Comparison of ENCODE assay signal across 21 cellular contexts in genomic region chr20:46126440-46127056, GRCh38. TPM values are rescaled to one million over a fixed set of nuclear protein-coding genes. Genes with fewer than 3 reads are reported as not detected.
DNase-seq lines count a peak whose midpoint lies in the region; ATAC-seq, FAIRE-seq and TF ChIP-seq lines count a peak whose summit lies in the region.
"Had no signal": no experiment of that assay in that cellular context is flagged by ENCODE, and none has a peak within 500 bp of the region (broad histone marks: within the 10 kb centered on the region; RNA-seq: fewer than 3 reads in every experiment).

No MANE protein-coding gene starts in this region.

- peaks cover 8% of the 10 kb centered on the region for H3K79me1 ChIP-seq in trophoblast cell (ENCODE audit: low read length)

- TF ChIP-seq POLR2A in HepG2 (IDR thresholded peaks at IDR 0.05; ENCODE audit: insufficient read depth in 1 of 2, low read depth in 2 of 2, low read length in 2 of 2), result no peak
- no peak for TF ChIP-seq POLR2A in right lobe of liver (IDR thresholded peaks at IDR 0.05)
- 0 out of 2 replicates have a peak, but pooled peaks have one; percentile 36 for TF ChIP-seq POLR2A in GM12878 (IDR thresholded peaks at IDR 0.05; ENCODE audit: low read depth, low read length)
- TF ChIP-seq POLR2A in gastroesophageal sphincter (IDR thresholded peaks at IDR 0.05), result no peak

- no peak for TF ChIP-seq CTCF in HepG2 (CRISPR knock-in tag; IDR thresholded peaks at IDR 0.05)
- TF ChIP-seq CTCF in right lobe of liver (IDR thresholded peaks at IDR 0.05), result no peak
- no peak for TF ChIP-seq CTCF in GM12878 (IDR thresholded peaks at IDR 0.05 in 2 of 3, conservative IDR thresholded peaks at IDR 0.05 in 1 of 3; ENCODE audit: control insufficient read depth in 2 of 3, extremely low read depth in 1 of 3, insufficient read depth in 1 of 3, low read depth in 3 of 3, low read length in 3 of 3)
- no peak for TF ChIP-seq CTCF in gastroesophageal sphincter (IDR thresholded peaks at IDR 0.05)

- H2BK12ac ChIP-seq in trophoblast cell (ENCODE audit: low read length), result no peak overlapping the region

- H2AK5ac ChIP-seq in trophoblast cell (ENCODE audit: low read length), result no peak overlapping the region

- H3K23ac ChIP-seq in trophoblast cell (ENCODE audit: low read length), result no peak overlapping the region

- CTCF ChIA-PET in HepG2 (lab: Yijun Ruan, JAX; ENCODE audit: low intra/inter-chr PET ratio, low total read pairs) (no interaction called here), GM12878 (lab: Yijun Ruan, JAX) (interaction anchor here (0.7 kb wide), 1 partner anchor 222 kb away, joined by 3 read pairs; no protein-coding TSS in a partner anchor)

- H3K4me1 ChIP-seq in HepG2 (ENCODE audit: insufficient read depth, low read length) (peaks cover 20% of the 10 kb centered on the region), right lobe of liver (peaks cover 0 to 3% (median under 1%) of the 10 kb centered on the region in 4 donors), GM12878 (ENCODE audit: control insufficient read depth, insufficient read depth, low read length) (peaks cover 21% of the 10 kb centered on the region), trophoblast cell (ENCODE audit: control insufficient read depth in 1 of 2, insufficient read depth in 2 of 2, low read length in 2 of 2) (peaks cover 13 to 14% of the 10 kb centered on the region in 2 experiments), gastroesophageal sphincter (peaks cover 0 to 18% (median 3%) of the 10 kb centered on the region in 3 donors)
- H3K4me1 ChIP-seq: A549, Peyer's patch had no signal

- H3K4me3 ChIP-seq in HepG2 (replicated peaks in 1 of 3; ENCODE audit: insufficient read depth in 1 of 3, low read depth in 2 of 3, low read length in 3 of 3), result no peak overlapping the region
- H3K4me3 ChIP-seq in right lobe of liver, result no peak overlapping the region
- no peak overlapping the region for H3K4me3 ChIP-seq in GM12878
- no peak overlapping the region for H3K4me3 ChIP-seq in trophoblast cell (ENCODE audit: low read depth, low read length)
- H3K4me3 ChIP-seq in gastroesophageal sphincter, result no peak overlapping the region
- H3K4me3 ChIP-seq: A549, BLaER1, Peyer's patch had no signal

- H2BK5ac ChIP-seq in trophoblast cell (ENCODE audit: low read depth, low read length, poor library complexity), result no peak overlapping the region

- POLR2A ChIA-PET in HepG2 (lab: Yijun Ruan, JAX), result no interaction called here
- POLR2A ChIA-PET in GM12878 (lab: Charles Lee), result no interaction called here

- H3K4me2 ChIP-seq in HepG2 (ENCODE audit: low read depth, low read length), result no peak overlapping the region; the same call in 1 of the 2 replicates
- no peak overlapping the region for H3K4me2 ChIP-seq in GM12878 (ENCODE audit: control insufficient read depth, insufficient read depth)
- H3K4me2 ChIP-seq in trophoblast cell (ENCODE audit: low read length), result no peak overlapping the region
- H3K4me2 ChIP-seq: A549 had no signal

- H3K27ac ChIP-seq in HepG2 (ENCODE audit: extremely low read length, insufficient read depth, low read length) (no peak overlapping the region), right lobe of liver (no peak overlapping the region), GM12878 (ENCODE audit: control insufficient read depth, insufficient read depth) (no peak overlapping the region), trophoblast cell (ENCODE audit: low read depth, low read length) (no peak overlapping the region), gastroesophageal sphincter (no peak overlapping the region)
- H3K27ac ChIP-seq: A549, BLaER1, Peyer's patch had no signal

- RAD21 ChIA-PET in GM12878 (lab: Charles Lee; ENCODE audit: unreplicated experiment), result interaction anchor here (1.6 kb wide), 1 partner anchor 104 kb away, joined by 3 read pairs; no protein-coding TSS in a partner anchor

- H3K36me3 ChIP-seq in HepG2 (replicated peaks in 1 of 2; ENCODE audit: control insufficient read depth in 1 of 2, insufficient read depth in 2 of 2, low read length in 2 of 2) (no peaks in the 10 kb centered on the region), right lobe of liver (peaks cover 0 to 14% (median 1%) of the 10 kb centered on the region in 4 donors), GM12878 (ENCODE audit: control insufficient read depth in 2 of 2, insufficient read depth in 2 of 2, low read length in 1 of 2) (peaks cover 31 to 35% of the 10 kb centered on the region in 2 experiments), trophoblast cell (ENCODE audit: control insufficient read depth in 1 of 2, insufficient read depth in 2 of 2, low read length in 2 of 2) (no peaks in the 10 kb centered on the region), gastroesophageal sphincter (peaks cover 0 to 53% of the 10 kb centered on the region in 2 donors)
- H3K36me3 ChIP-seq: Peyer's patch had no signal

- H3K18ac ChIP-seq in trophoblast cell (ENCODE audit: low read length), result no peak overlapping the region

- intact Hi-C loops in HepG2 (cut with micrococcal nuclease; ENCODE audit: unreplicated experiment), result no loop called here
- intact Hi-C loops in right lobe of liver (cut with DNase I), result no loop called here
- intact Hi-C loops in GM12878 (cut with micrococcal nuclease; ENCODE audit: unreplicated experiment), result no loop called here

- BruUV-seq in HepG2 (replicated peaks; lab: Mats Ljungman, UMichigan) (no TSS peak), GM12878 (replicated peaks; lab: Mats Ljungman, UMichigan) (no TSS peak)

- in situ Hi-C loops in HepG2 (cut with HindIII; ENCODE audit: extremely low pct_ligation_motif_present, low pct_unique_long_range_greater_than_20kb) (no loop called here), GM12878 (cut with MboI) (no loop called here)

- H2BK120ac ChIP-seq in trophoblast cell (ENCODE audit: insufficient read depth, low read length, poor library complexity), result no peak overlapping the region

- H3K27me3 ChIP-seq in HepG2 (ENCODE audit: control insufficient read depth in 1 of 2, insufficient read depth in 2 of 2, low read length in 2 of 2) (peaks cover 6 to 52% of the 10 kb centered on the region in 2 experiments; a peak in 4 of 5 replicates), right lobe of liver (no peaks in the 10 kb centered on the region), GM12878 (replicated peaks in 1 of 2; ENCODE audit: control insufficient read depth in 2 of 2, insufficient read depth in 2 of 2, low read length in 1 of 2) (no peaks in the 10 kb centered on the region), trophoblast cell (ENCODE audit: insufficient read depth, low read length) (no peaks in the 10 kb centered on the region), gastroesophageal sphincter (peaks cover 26% of the 10 kb centered on the region)
- H3K27me3 ChIP-seq: BLaER1, Peyer's patch had no signal

- DNase-seq in HepG2 (ENCODE audit: low spot score) (peak; percentile 74), right lobe of liver (no peak), GM12878 (ENCODE audit: low read depth, low spot score) (no peak), trophoblast cell (no peak), GM19240 (ENCODE audit: insufficient read length, low spot score) (no peak)
- DNase-seq: CD4-positive, alpha-beta memory T cell; GF-D8; GOT3; KG1; NCI-H1417 treated with DMSO at 0.1 percent for 48 hours; NCI-H1930; NCI-H345; NCI-H524 treated with DMSO at 0.1 percent for 48 hours had no signal

- no peak for TF ChIP-seq RAD21 in HepG2 (CRISPR knock-in tag; IDR thresholded peaks at IDR 0.05)
- no peak for TF ChIP-seq RAD21 in GM12878 (IDR thresholded peaks at IDR 0.05; ENCODE audit: insufficient read depth, low read depth, low read length)

- no peak overlapping the region for H4K12ac ChIP-seq in trophoblast cell (ENCODE audit: low read depth, low read length)

- FAIRE-seq in HepG2 (lab: Jason Lieb, UNC), result peak; percentile 47
- no peak for FAIRE-seq in GM12878 (lab: Jason Lieb, UNC)
- FAIRE-seq: A549, GM19239 had no signal

- H4K8ac ChIP-seq in trophoblast cell (ENCODE audit: low read depth, low read length), result no peak overlapping the region

- TF ChIP-seq EP300 in HepG2 (IDR thresholded peaks at IDR 0.05; ENCODE audit: low read depth in 2 of 2, low read length in 2 of 2) (peak in 1 of 2 experiments; percentile 37; a peak in 1 of 4 replicates), HepG2 (CRISPR knock-in tag; IDR thresholded peaks at IDR 0.05; ENCODE audit: borderline replicate concordance) (no peak), GM12878 (IDR thresholded peaks at IDR 0.05; ENCODE audit: borderline replicate concordance in 1 of 2, control insufficient read depth in 1 of 2, low read depth in 2 of 2, low read length in 2 of 2) (no peak), gastroesophageal sphincter (IDR thresholded peaks at IDR 0.05) (no peak)

- no peak overlapping the region for H4K91ac ChIP-seq in trophoblast cell (ENCODE audit: low read depth, low read length)

- SMC1A ChIA-PET in GM12878 (lab: Charles Lee; ENCODE audit: uncharacterized antibody, unreplicated experiment), result no interaction called here

- no peak overlapping the region for H3K14ac ChIP-seq in trophoblast cell (ENCODE audit: low read length)

- no peaks in the 10 kb centered on the region for H3K79me2 ChIP-seq in HepG2 (ENCODE audit: insufficient read depth, low read length)
- peaks cover 21% of the 10 kb centered on the region for H3K79me2 ChIP-seq in GM12878 (ENCODE audit: control insufficient read depth, insufficient read depth, low read length)
- H3K79me2 ChIP-seq in trophoblast cell (ENCODE audit: control insufficient read depth, insufficient read depth, low read length, poor library complexity), result peaks cover 3% of the 10 kb centered on the region

- ATAC-seq in HepG2, result peak; percentile 56
- no peak for ATAC-seq in right lobe of liver
- no peak for ATAC-seq in GM12878
- no peak for ATAC-seq in GM21825 (IDR thresholded peaks at IDR 0.05; ENCODE audit: unreplicated experiment)
- no peak for ATAC-seq in gastroesophageal sphincter
- ATAC-seq: A549, Right ventricle myocardium inferior had no signal

- H3K9me3 ChIP-seq in HepG2 (ENCODE audit: low read length) (no peaks in the 10 kb centered on the region), right lobe of liver (no peaks in the 10 kb centered on the region), GM12878 (replicated peaks; ENCODE audit: control insufficient read depth, insufficient read depth, low read length) (no peaks in the 10 kb centered on the region), trophoblast cell (ENCODE audit: insufficient read depth, low read depth, low read length) (no peaks in the 10 kb centered on the region), gastroesophageal sphincter (no peaks in the 10 kb centered on the region)
- H3K9me3 ChIP-seq: A549, BLaER1, Peyer's patch had no signal

- H2AFZ ChIP-seq in HepG2 (ENCODE audit: low read length) (no peak overlapping the region), GM12878 (ENCODE audit: control insufficient read depth, low read depth, low read length) (no peak overlapping the region), trophoblast cell (ENCODE audit: insufficient read depth, low read length, poor library complexity) (no peak overlapping the region)

- H3K4ac ChIP-seq in trophoblast cell (ENCODE audit: low read depth, low read length), result no peak overlapping the region

- WGBS in HepG2 (ENCODE audit: low lambda C conversion rate), result 17% methylated on average over 5 of the region's 5 CpGs
- WGBS in right lobe of liver (ENCODE audit: insufficient coverage, low coverage, low lambda C conversion rate, missing lambda C conversion rate), result 61% methylated on average over 5 of the region's 5 CpGs
- 86% methylated on average over 5 of the region's 5 CpGs for WGBS in GM12878 (ENCODE audit: insufficient coverage, insufficient replicate concordance, low lambda C conversion rate, missing lambda C conversion rate)
- no CpG with 5 or more reads among the region's 5 CpGs for WGBS in trophoblast cell (ENCODE audit: extremely low coverage, insufficient coverage, insufficient read length)
- WGBS in gastroesophageal sphincter (ENCODE audit: low coverage in 1 of 2), 2 donors, result 56 to 66% methylated on average over 3 of the region's 5 CpGs

- H3K9ac ChIP-seq in HepG2 (ENCODE audit: insufficient read depth, low read depth, low read length) (no peak overlapping the region), GM12878 (ENCODE audit: control insufficient read depth, insufficient read depth, low read length) (no peak overlapping the region), trophoblast cell (ENCODE audit: low read length) (peak overlapping the region; percentile 51)
- H3K9ac ChIP-seq: BLaER1 had no signal

- H4K20me1 ChIP-seq in HepG2 (ENCODE audit: insufficient read depth, low read length) (peaks cover 2% of the 10 kb centered on the region; the same call in 1 of the 2 replicates), GM12878 (ENCODE audit: control insufficient read depth, insufficient read depth) (peaks cover 12% of the 10 kb centered on the region)

RNA-seq across cellular contexts. Expression of gene CD40, which starts 8.4 kb away (rescaled TPM):
- total RNA-seq in HepG2 (2016; rRNA removed; fragmentation: Illumina TruSeq; extraction: Trizol), result 2.2 and 4.6 TPM in 2 replicates
- total RNA-seq in HepG2 (2016; cell fraction: cytosol; rRNA removed; fragmentation: Illumina TruSeq; extraction: Trizol; ENCODE audit: low read depth), result 1.6 and 2.0 TPM in 2 replicates
- total RNA-seq in HepG2 (2016; cell fraction: insoluble cytoplasmic fraction; rRNA removed; fragmentation: Illumina TruSeq; extraction: Trizol), result 2.5 and 4.5 TPM in 2 replicates
- total RNA-seq in HepG2 (2016; cell fraction: membrane; rRNA removed; fragmentation: Illumina TruSeq; extraction: Trizol), result 2.7 and 3.4 TPM in 2 replicates
- total RNA-seq in HepG2 (2016; cell fraction: nucleus; rRNA removed; fragmentation: Illumina TruSeq; extraction: Trizol), result 4.5 and 5.3 TPM in 2 replicates
- polyA plus RNA-seq in HepG2 (2011; rRNA removed), result 13.4 TPM in 2 replicates
- polyA plus RNA-seq in HepG2 (2011; cell fraction: cytosol; rRNA removed), result 10.3 and 14.5 TPM in 2 replicates
- 11.5 and 13.3 TPM in 2 replicates for polyA plus RNA-seq in HepG2 (2011; cell fraction: nucleus; rRNA removed)
- polyA plus RNA-seq in HepG2 (2012), result 5.5 and 6.2 TPM in 2 replicates
- polyA plus RNA-seq in HepG2 (2016; cell fraction: cytosol; fragmentation: Illumina TruSeq; extraction: Trizol; ENCODE audit: low read depth), result 1.8 and 2.2 TPM in 2 replicates
- 2.2 and 2.6 TPM in 2 replicates for polyA plus RNA-seq in HepG2 (2016; cell fraction: insoluble cytoplasmic fraction; fragmentation: Illumina TruSeq; extraction: Trizol; ENCODE audit: low read depth)
- 1.6 and 2.6 TPM in 2 replicates for polyA plus RNA-seq in HepG2 (2016; cell fraction: membrane; fragmentation: Illumina TruSeq; extraction: Trizol; ENCODE audit: low read depth)
- polyA plus RNA-seq in HepG2 (2016; cell fraction: nucleus; fragmentation: Illumina TruSeq; extraction: Trizol; ENCODE audit: insufficient read depth, low read depth), result 7.9 and 9.2 TPM in 2 replicates
- polyA minus RNA-seq in HepG2 (2011; rRNA and poly(A)+ RNA removed; ENCODE audit: low replicate concordance), result 0.70 and 6.5 TPM in 2 replicates
- 3.3 and 4.0 TPM in 2 replicates for polyA minus RNA-seq in HepG2 (2011; cell fraction: cytosol; rRNA and poly(A)+ RNA removed)
- 4.8 and 5.8 TPM in 2 replicates for polyA minus RNA-seq in HepG2 (2011; cell fraction: nucleus; rRNA and poly(A)+ RNA removed)
- 10 to 100 TPM in 2 of 6 experiments, 1 to 10 TPM in 4; 8.8 to 11.7 (median 9.4) TPM for total RNA-seq in right lobe of liver
- total RNA-seq in GM12878 (2013; cell fraction: nucleolus; rRNA removed), result 203 and 210 TPM in 2 replicates
- total RNA-seq in GM12878 (2014; rRNA removed), result 116 and 120 TPM in 2 replicates
- total RNA-seq in GM12878 (2014; rRNA removed; fragmentation: Illumina TruSeq; extraction: Trizol), result 75.6 and 77.7 TPM in 2 replicates
- total RNA-seq in GM12878 (2021), result 99.0 and 103 TPM in 2 replicates
- 76.0 TPM for polyA plus RNA-seq in GM12878 (2011; ENCODE audit: low read depth)
- 137 and 193 TPM in 2 replicates for polyA plus RNA-seq in GM12878 (2011; rRNA removed)
- polyA plus RNA-seq in GM12878 (2011; cell fraction: cytosol; rRNA removed), result 173 and 269 TPM in 2 replicates
- polyA plus RNA-seq in GM12878 (2011; cell fraction: nucleus; rRNA removed), result 225 and 280 TPM in 2 replicates
- polyA plus RNA-seq in GM12878 (2012), result 109 and 140 TPM in 2 replicates
- polyA plus RNA-seq in GM12878 (2014; fragmentation: Illumina TruSeq; extraction: Trizol), result 105 and 110 TPM in 2 replicates
- 10 to 100 TPM; 40.8 to 71.7 TPM for polyA plus RNA-seq in GM12878 (2014; fragmentation: Nextera tagmentation; extraction: Ambion mirVana)
- 145 and 166 TPM in 2 replicates for polyA plus RNA-seq in GM12878 (2014; rRNA removed)
- 10 to 100 TPM; 75.4 to 80.1 TPM for polyA plus RNA-seq in GM12878 (2016; fragmentation: Nextera tagmentation; extraction: Ambion mirVana)
- 133 and 196 TPM in 2 replicates for polyA minus RNA-seq in GM12878 (2011; rRNA and poly(A)+ RNA removed)
- polyA minus RNA-seq in GM12878 (2011; cell fraction: cytosol; rRNA and poly(A)+ RNA removed), result 45.2 and 54.9 TPM in 2 replicates
- polyA minus RNA-seq in GM12878 (2011; cell fraction: nucleus; rRNA and poly(A)+ RNA removed), result 53.3 and 65.2 TPM in 2 replicates
- 4.7 and 5.4 TPM in 2 replicates for polyA plus RNA-seq in trophoblast cell (2013)
- total RNA-seq in gastroesophageal sphincter, result 10 to 100 TPM; 13.7 to 16.6 (median 13.9) TPM
- total RNA-seq: SK-MEL-5 had no signal

RNA-seq across cellular contexts. Expression of gene NCOA5, which starts 36.8 kb away (rescaled TPM):
- total RNA-seq in HepG2 (2016; rRNA removed; fragmentation: Illumina TruSeq; extraction: Trizol) (28.4 and 37.7 TPM in 2 replicates), right lobe of liver (10 to 100 TPM in 1 of 6 experiments, 1 to 10 TPM in 5; 5.1 to 10.4 (median 8.8) TPM), GM12878 (2014; rRNA removed) (28.9 and 31.8 TPM in 2 replicates), GM12878 (2014; rRNA removed; fragmentation: Illumina TruSeq; extraction: Trizol) (20.8 and 22.5 TPM in 2 replicates), GM12878 (2021) (30.3 and 35.0 TPM in 2 replicates), gastroesophageal sphincter (10 to 100 TPM; 26.3 to 39.8 (median 30.8) TPM)
- 5.3 and 5.8 TPM in 2 replicates for total RNA-seq in HepG2 (2016; cell fraction: cytosol; rRNA removed; fragmentation: Illumina TruSeq; extraction: Trizol; ENCODE audit: low read depth)
- total RNA-seq in HepG2 (2016; cell fraction: insoluble cytoplasmic fraction; rRNA removed; fragmentation: Illumina TruSeq; extraction: Trizol), result 27.1 and 29.5 TPM in 2 replicates
- 12.8 and 13.5 TPM in 2 replicates for total RNA-seq in HepG2 (2016; cell fraction: membrane; rRNA removed; fragmentation: Illumina TruSeq; extraction: Trizol)
- 18.5 and 23.8 TPM in 2 replicates for total RNA-seq in HepG2 (2016; cell fraction: nucleus; rRNA removed; fragmentation: Illumina TruSeq; extraction: Trizol)
- polyA plus RNA-seq in HepG2 (2011; rRNA removed) (16.5 and 17.5 TPM in 2 replicates), GM12878 (2011; rRNA removed) (21.6 and 29.6 TPM in 2 replicates), GM12878 (2014; fragmentation: Illumina TruSeq; extraction: Trizol) (38.1 and 39.0 TPM in 2 replicates), GM12878 (2014; fragmentation: Nextera tagmentation; extraction: Ambion mirVana) (1 to 10 TPM; 7.7 to 8.8 TPM), GM12878 (2014; rRNA removed) (29.8 and 30.2 TPM in 2 replicates), GM12878 (2016; fragmentation: Nextera tagmentation; extraction: Ambion mirVana) (10 to 100 TPM; 30.5 to 35.3 TPM)
- 11.8 and 14.3 TPM in 2 replicates for polyA plus RNA-seq in HepG2 (2011; cell fraction: cytosol; rRNA removed)
- polyA plus RNA-seq in HepG2 (2011; cell fraction: nucleus; rRNA removed), result 22.9 and 23.8 TPM in 2 replicates
- polyA plus RNA-seq in HepG2 (2012), result 17.3 and 18.5 TPM in 2 replicates
- 3.4 and 3.9 TPM in 2 replicates for polyA plus RNA-seq in HepG2 (2016; cell fraction: cytosol; fragmentation: Illumina TruSeq; extraction: Trizol; ENCODE audit: low read depth)
- polyA plus RNA-seq in HepG2 (2016; cell fraction: insoluble cytoplasmic fraction; fragmentation: Illumina TruSeq; extraction: Trizol; ENCODE audit: low read depth), result 39.8 and 50.1 TPM in 2 replicates
- 9.4 and 9.8 TPM in 2 replicates for polyA plus RNA-seq in HepG2 (2016; cell fraction: membrane; fragmentation: Illumina TruSeq; extraction: Trizol; ENCODE audit: low read depth)
- polyA plus RNA-seq in HepG2 (2016; cell fraction: nucleus; fragmentation: Illumina TruSeq; extraction: Trizol; ENCODE audit: insufficient read depth, low read depth), result 57.0 and 60.2 TPM in 2 replicates
- polyA minus RNA-seq in HepG2 (2011; rRNA and poly(A)+ RNA removed; ENCODE audit: low replicate concordance), result 16.8 and 41.9 TPM in 2 replicates
- polyA minus RNA-seq in HepG2 (2011; cell fraction: cytosol; rRNA and poly(A)+ RNA removed), result 10.9 and 12.0 TPM in 2 replicates
- polyA minus RNA-seq in HepG2 (2011; cell fraction: nucleus; rRNA and poly(A)+ RNA removed), result 17.4 TPM in 2 replicates
- total RNA-seq in GM12878 (2013; cell fraction: nucleolus; rRNA removed), result 11.1 and 13.8 TPM in 2 replicates
- polyA plus RNA-seq in GM12878 (2011; ENCODE audit: low read depth), result 11.7 TPM
- polyA plus RNA-seq in GM12878 (2011; cell fraction: cytosol; rRNA removed), result 22.4 and 24.3 TPM in 2 replicates
- 35.0 and 45.1 TPM in 2 replicates for polyA plus RNA-seq in GM12878 (2011; cell fraction: nucleus; rRNA removed)
- 13.8 and 18.1 TPM in 2 replicates for polyA plus RNA-seq in GM12878 (2012)
- polyA minus RNA-seq in GM12878 (2011; rRNA and poly(A)+ RNA removed), result 20.5 and 20.7 TPM in 2 replicates
- 10.7 and 11.1 TPM in 2 replicates for polyA minus RNA-seq in GM12878 (2011; cell fraction: cytosol; rRNA and poly(A)+ RNA removed)
- 7.6 and 13.9 TPM in 2 replicates for polyA minus RNA-seq in GM12878 (2011; cell fraction: nucleus; rRNA and poly(A)+ RNA removed)
- polyA plus RNA-seq in trophoblast cell (2013), result 19.1 and 19.7 TPM in 2 replicates

Comparison
In these comparisons a context has a peak if more than half of its experiments do, and no peak if none do; other contexts are left out.
1. RNA of gene CD40, which starts 8.4 kb away (total RNA-seq): 75.6 to 210 TPM in GM12878; 13.7 to 16.6 TPM in gastroesophageal sphincter, 8.8 to 11.7 TPM in right lobe of liver and 1.6 to 5.3 TPM in HepG2; every median in the first group is over 4 times any median in the second.
2. Of the 75 proteins assayed by ChIP-seq in both HepG2 and GM12878: peak only in HepG2: BHLHE40, CEBPB, CHD4, JUNB, MAX, MXI1 and 1 more; only in GM12878: ATF2, POLR2A and POLR2AphosphoS5; in both: none; in neither: 63; mixed calls (peak in some experiments, not most) for 2.